In genomic region chr2:31382452-31383120, GRCh38 we compare ENCODE assay signal across 1 cellular context.
TF ChIP-seq lines count a peak whose summit lies in the region.

No MANE protein-coding gene starts in this region.

TF ChIP-seq in IMR-90, 13 proteins besides CTCF, POLR2A, EP300 and RAD21:
- TF ChIP-seq BHLHE40 (IDR thresholded peaks at IDR 0.05; ENCODE audit: low read depth, low read length): no peak
- no peak for TF ChIP-seq FOS (IDR thresholded peaks at IDR 0.05; ENCODE audit: low read depth, low read length)
